ENCODE assay signal across 1 cellular context in the genomic region with DNA sequence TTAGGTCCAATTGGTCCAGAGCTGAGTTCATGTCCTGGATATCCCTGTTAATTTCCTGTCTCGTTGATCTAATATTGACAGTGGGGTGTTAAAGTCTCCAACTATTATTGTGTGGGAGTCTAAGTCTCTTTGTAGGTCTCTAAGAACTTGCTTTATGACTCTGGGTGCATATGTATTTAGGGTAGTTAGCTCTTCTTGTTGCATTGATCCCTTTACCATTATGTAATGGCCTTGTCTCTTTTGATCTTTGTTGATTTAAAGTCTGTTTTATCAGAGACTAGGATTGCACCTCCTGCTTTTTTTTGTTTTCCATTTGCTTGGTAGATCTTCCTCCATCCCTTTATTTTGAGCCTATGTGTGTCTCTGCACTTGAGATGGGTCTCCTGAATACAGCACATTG.
TF ChIP-seq lines count a peak whose summit lies in the region.
"Not testable (repeated sequence)": the region's sequence is repeated elsewhere in the genome, so short reads cannot be mapped to it uniquely, and the experiment has no call there.

No MANE protein-coding gene starts in this region.

TF ChIP-seq in HepG2, 621 proteins besides CTCF, POLR2A, EP300 and RAD21 (continued from another document):
- TF ChIP-seq AHDC1 (CRISPR knock-in tag; IDR thresholded peaks at IDR 0.05; ENCODE audit: borderline replicate concordance) (peak; percentile 35; the same call in 1 of the 2 replicates), HDAC2 (CRISPR knock-in tag; IDR thresholded peaks at IDR 0.05) (0 out of 2 replicates have a peak, but pooled peaks have one; percentile 26), SP5 (CRISPR knock-in tag; IDR thresholded peaks at IDR 0.05; ENCODE audit: borderline replicate concordance, low read depth) (peak; percentile 20; the same call in 1 of the 2 replicates), NCOA2 (CRISPR knock-in tag; IDR thresholded peaks at IDR 0.05) (peak; percentile 67), CEBPG (CRISPR knock-in tag; IDR thresholded peaks at IDR 0.05) (peak; percentile 32; the same call in 1 of the 2 replicates), FOXA3 (CRISPR knock-in tag; IDR thresholded peaks at IDR 0.05) (peak; percentile 71), SOX5 (CRISPR knock-in tag; IDR thresholded peaks at IDR 0.05; ENCODE audit: borderline replicate concordance) (peak; percentile 35; the same call in 1 of the 2 replicates), THAP11 (CRISPR knock-in tag; IDR thresholded peaks at IDR 0.05) (peak; percentile 24; the same call in 1 of the 2 replicates), SOX6 (CRISPR knock-in tag; IDR thresholded peaks at IDR 0.05) (peak; percentile 78), ONECUT2 (CRISPR knock-in tag; IDR thresholded peaks at IDR 0.05) (peak; percentile 61; the same call in 1 of the 2 replicates), POGZ (CRISPR knock-in tag; IDR thresholded peaks at IDR 0.05) (0 out of 2 replicates have a peak, but pooled peaks have one; percentile 13), HNF4A (CRISPR knock-in tag; IDR thresholded peaks at IDR 0.05) (peak; percentile 26; the same call in 1 of the 2 replicates), PHF21A (CRISPR knock-in tag; IDR thresholded peaks at IDR 0.05) (0 out of 2 replicates have a peak, but pooled peaks have one; percentile 37)
- TF ChIP-seq, protein P1, sequence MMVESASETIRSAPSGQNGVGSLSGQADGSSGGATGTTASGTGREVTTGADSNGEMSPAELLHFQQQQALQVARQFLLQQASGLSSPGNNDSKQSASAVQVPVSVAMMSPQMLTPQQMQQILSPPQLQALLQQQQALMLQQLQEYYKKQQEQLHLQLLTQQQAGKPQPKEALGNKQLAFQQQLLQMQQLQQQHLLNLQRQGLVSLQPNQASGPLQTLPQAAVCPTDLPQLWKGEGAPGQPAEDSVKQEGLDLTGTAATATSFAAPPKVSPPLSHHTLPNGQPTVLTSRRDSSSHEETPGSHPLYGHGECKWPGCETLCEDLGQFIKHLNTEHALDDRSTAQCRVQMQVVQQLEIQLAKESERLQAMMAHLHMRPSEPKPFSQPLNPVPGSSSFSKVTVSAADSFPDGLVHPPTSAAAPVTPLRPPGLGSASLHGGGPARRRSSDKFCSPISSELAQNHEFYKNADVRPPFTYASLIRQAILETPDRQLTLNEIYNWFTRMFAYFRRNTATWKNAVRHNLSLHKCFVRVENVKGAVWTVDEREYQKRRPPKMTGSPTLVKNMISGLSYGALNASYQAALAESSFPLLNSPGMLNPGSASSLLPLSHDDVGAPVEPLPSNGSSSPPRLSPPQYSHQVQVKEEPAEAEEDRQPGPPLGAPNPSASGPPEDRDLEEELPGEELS (CRISPR knock-in tag; IDR thresholded peaks at IDR 0.05) = 0 out of 2 replicates have a peak, but pooled peaks have one; percentile 12
- TF ChIP-seq, protein P2, sequence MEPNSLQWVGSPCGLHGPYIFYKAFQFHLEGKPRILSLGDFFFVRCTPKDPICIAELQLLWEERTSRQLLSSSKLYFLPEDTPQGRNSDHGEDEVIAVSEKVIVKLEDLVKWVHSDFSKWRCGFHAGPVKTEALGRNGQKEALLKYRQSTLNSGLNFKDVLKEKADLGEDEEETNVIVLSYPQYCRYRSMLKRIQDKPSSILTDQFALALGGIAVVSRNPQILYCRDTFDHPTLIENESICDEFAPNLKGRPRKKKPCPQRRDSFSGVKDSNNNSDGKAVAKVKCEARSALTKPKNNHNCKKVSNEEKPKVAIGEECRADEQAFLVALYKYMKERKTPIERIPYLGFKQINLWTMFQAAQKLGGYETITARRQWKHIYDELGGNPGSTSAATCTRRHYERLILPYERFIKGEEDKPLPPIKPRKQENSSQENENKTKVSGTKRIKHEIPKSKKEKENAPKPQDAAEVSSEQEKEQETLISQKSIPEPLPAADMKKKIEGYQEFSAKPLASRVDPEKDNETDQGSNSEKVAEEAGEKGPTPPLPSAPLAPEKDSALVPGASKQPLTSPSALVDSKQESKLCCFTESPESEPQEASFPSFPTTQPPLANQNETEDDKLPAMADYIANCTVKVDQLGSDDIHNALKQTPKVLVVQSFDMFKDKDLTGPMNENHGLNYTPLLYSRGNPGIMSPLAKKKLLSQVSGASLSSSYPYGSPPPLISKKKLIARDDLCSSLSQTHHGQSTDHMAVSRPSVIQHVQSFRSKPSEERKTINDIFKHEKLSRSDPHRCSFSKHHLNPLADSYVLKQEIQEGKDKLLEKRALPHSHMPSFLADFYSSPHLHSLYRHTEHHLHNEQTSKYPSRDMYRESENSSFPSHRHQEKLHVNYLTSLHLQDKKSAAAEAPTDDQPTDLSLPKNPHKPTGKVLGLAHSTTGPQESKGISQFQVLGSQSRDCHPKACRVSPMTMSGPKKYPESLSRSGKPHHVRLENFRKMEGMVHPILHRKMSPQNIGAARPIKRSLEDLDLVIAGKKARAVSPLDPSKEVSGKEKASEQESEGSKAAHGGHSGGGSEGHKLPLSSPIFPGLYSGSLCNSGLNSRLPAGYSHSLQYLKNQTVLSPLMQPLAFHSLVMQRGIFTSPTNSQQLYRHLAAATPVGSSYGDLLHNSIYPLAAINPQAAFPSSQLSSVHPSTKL (CRISPR knock-in tag; IDR thresholded peaks at IDR 0.05) = peak; percentile 80
- TF ChIP-seq SOX6 (IDR thresholded peaks at IDR 0.05) = not testable (repeated sequence)
- TF ChIP-seq, protein P3, sequence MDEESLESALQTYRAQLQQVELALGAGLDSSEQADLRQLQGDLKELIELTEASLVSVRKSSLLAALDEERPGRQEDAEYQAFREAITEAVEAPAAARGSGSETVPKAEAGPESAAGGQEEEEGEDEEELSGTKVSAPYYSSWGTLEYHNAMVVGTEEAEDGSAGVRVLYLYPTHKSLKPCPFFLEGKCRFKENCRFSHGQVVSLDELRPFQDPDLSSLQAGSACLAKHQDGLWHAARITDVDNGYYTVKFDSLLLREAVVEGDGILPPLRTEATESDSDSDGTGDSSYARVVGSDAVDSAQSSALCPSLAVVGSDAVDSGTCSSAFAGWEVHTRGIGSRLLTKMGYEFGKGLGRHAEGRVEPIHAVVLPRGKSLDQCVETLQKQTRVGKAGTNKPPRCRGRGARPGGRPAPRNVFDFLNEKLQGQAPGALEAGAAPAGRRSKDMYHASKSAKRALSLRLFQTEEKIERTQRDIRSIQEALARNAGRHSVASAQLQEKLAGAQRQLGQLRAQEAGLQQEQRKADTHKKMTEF (CRISPR knock-in tag; IDR thresholded peaks at IDR 0.05) = 0 out of 2 replicates have a peak, but pooled peaks have one; percentile 42
TF ChIP-seq in HepG2: peak in this region for 31; not testable (repeated sequence) for 590.
